ENCODE assay signal across 12 cellular contexts in the genomic region with DNA sequence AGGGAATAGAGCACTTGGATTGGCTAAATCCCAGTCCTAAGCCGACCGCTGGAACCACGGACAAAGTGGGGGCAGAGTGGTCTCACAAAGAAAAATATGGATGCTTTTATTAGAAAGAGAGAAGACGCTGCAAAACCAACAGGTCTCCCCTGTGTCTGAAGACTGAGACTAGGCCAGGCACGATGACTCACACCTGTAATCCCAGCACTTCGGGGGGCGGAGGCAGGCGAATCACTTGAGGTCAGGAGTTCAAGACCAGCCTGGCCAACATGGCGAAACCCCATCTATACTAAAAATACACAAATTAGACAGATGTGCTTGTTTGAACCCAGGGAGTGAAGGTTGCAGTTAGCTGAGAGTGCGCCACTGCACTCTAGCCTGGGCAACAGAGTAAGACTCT.
"Had no signal": no experiment of that assay in that cellular context is flagged by ENCODE, and none has a peak within 500 bp of the region (broad histone marks: within the 10 kb centered on the region; RNA-seq: fewer than 3 reads in every experiment).

No MANE protein-coding gene starts in this region.

- DNase-seq: activated CD4-positive, alpha-beta T cell treated with anti-CD3 and anti-CD28 coated beads, Interleukin-2, amount 50 U/mL, for 4 hours; activated naive CD4-positive, alpha-beta T cell treated with Interleukin-2 at 50 U/mL for 16 hours; activated T-cell treated with anti-CD3 and anti-CD28 coated beads, Interleukin-2, amount 50 U/mL, for 24 hours; erythroblast; head of caudate nucleus; kidney glomerular epithelial cell; left ventricle myocardium inferior; occipital lobe; sigmoid colon; stimulated activated naive CD4-positive, alpha-beta T cell; thyroid gland had no signal

- H3K36me3 ChIP-seq: left ventricle myocardium inferior, sigmoid colon, thyroid gland had no signal

- H3K4me1 ChIP-seq: left ventricle myocardium inferior, thyroid gland had no signal

- H3K27ac ChIP-seq: coronary artery, left ventricle myocardium inferior, sigmoid colon, thyroid gland had no signal

- H3K9me3 ChIP-seq: sigmoid colon, thyroid gland had no signal

- H3K4me3 ChIP-seq: coronary artery, left ventricle myocardium inferior, sigmoid colon, thyroid gland had no signal

- H3K27me3 ChIP-seq: sigmoid colon, thyroid gland had no signal
